21 cellular contexts compared by ENCODE assay signal in genomic region chrX:51853251-51853650, GRCh38.
"Had no signal": no experiment of that assay in that cellular context is flagged by ENCODE, and none has a peak within 500 bp of the region (broad histone marks: within the 10 kb centered on the region; RNA-seq: fewer than 3 reads in every experiment).

No MANE protein-coding gene starts in this region.

- H3K27ac ChIP-seq: dorsolateral prefrontal cortex, parathyroid adenoma, sigmoid colon, thoracic aorta, upper lobe of left lung, WERI-Rb-1 had no signal

- H3K4me3 ChIP-seq: dorsolateral prefrontal cortex, mucosa of descending colon, sigmoid colon, thoracic aorta, upper lobe of left lung had no signal

- H3K27ac Mint-ChIP-seq: activated naive CD8-positive, alpha-beta T cell treated with anti-CD3 and anti-CD28 coated beads for 36 hours; activated T-helper 1 cell treated with anti-CD3 and anti-CD28 coated beads, Interleukin-12 subunit alpha, Interleukin-12 subunit beta, Interleukin-2, Interleukin-4 antibody, amounts not matched to agents 30 ng/mL and 10 ng/mL and 1 ng/mL, durations not matched to agents 14 hours and 24 hours and 36 hours; immature natural killer cell; memory B cell; naive B cell; stimulated activated effector memory CD8-positive, alpha-beta T cell treated with anti-CD3 and anti-CD28 coated beads, Interleukin-12 subunit alpha, Interleukin-12 subunit beta, amount 100 ng/mL, for 72 hours had no signal

- H3K27me3 ChIP-seq: sigmoid colon, upper lobe of left lung had no signal

- DNase-seq: activated CD4-positive, alpha-beta T cell treated with anti-CD3 and anti-CD28 coated beads, Interleukin-2, amount 50 U/mL, for 4 hours; activated gamma-delta T cell treated with Interleukin-2 at 50 U/mL for 16 hours; activated naive CD8-positive, alpha-beta T cell treated with anti-CD3 and anti-CD28 coated beads for 36 hours; amniotic stem cell; caudate nucleus; dorsolateral prefrontal cortex; foreskin melanocyte; glutamatergic neuron; hippocampal formation; immature natural killer cell; mucosa of descending colon; naive B cell; sigmoid colon; stimulated activated CD4-positive, alpha-beta T cell treated with anti-CD3 and anti-CD28 coated beads, Interleukin-4, amount 100 ng/mL, for 24 hours; upper lobe of left lung; WERI-Rb-1 had no signal

- H3K36me3 ChIP-seq: sigmoid colon, thoracic aorta, upper lobe of left lung, WERI-Rb-1 had no signal

- H3K9me3 ChIP-seq: mucosa of descending colon, sigmoid colon, thoracic aorta had no signal

- H3K27me3 Mint-ChIP-seq: activated naive CD8-positive, alpha-beta T cell treated with anti-CD3 and anti-CD28 coated beads for 36 hours; memory B cell; naive B cell had no signal

- ATAC-seq: mucosa of descending colon; stimulated activated effector memory CD8-positive, alpha-beta T cell treated with anti-CD3 and anti-CD28 coated beads, Interleukin-12 subunit alpha, Interleukin-12 subunit beta, amount 100 ng/mL, for 72 hours had no signal

- H3K4me1 ChIP-seq: sigmoid colon, upper lobe of left lung had no signal

- H3K9ac ChIP-seq: parathyroid adenoma had no signal

- H3K4me3 Mint-ChIP-seq: activated naive CD8-positive, alpha-beta T cell treated with anti-CD3 and anti-CD28 coated beads for 36 hours; activated T-helper 1 cell treated with anti-CD3 and anti-CD28 coated beads, Interleukin-12 subunit alpha, Interleukin-12 subunit beta, Interleukin-2, Interleukin-4 antibody, amounts not matched to agents 30 ng/mL and 10 ng/mL and 1 ng/mL, durations not matched to agents 14 hours and 24 hours and 36 hours; immature natural killer cell; memory B cell; naive B cell; stimulated activated effector memory CD8-positive, alpha-beta T cell treated with anti-CD3 and anti-CD28 coated beads, Interleukin-12 subunit alpha, Interleukin-12 subunit beta, amount 100 ng/mL, for 72 hours had no signal
